15 cellular contexts compared by ENCODE assay signal in the genomic region with DNA sequence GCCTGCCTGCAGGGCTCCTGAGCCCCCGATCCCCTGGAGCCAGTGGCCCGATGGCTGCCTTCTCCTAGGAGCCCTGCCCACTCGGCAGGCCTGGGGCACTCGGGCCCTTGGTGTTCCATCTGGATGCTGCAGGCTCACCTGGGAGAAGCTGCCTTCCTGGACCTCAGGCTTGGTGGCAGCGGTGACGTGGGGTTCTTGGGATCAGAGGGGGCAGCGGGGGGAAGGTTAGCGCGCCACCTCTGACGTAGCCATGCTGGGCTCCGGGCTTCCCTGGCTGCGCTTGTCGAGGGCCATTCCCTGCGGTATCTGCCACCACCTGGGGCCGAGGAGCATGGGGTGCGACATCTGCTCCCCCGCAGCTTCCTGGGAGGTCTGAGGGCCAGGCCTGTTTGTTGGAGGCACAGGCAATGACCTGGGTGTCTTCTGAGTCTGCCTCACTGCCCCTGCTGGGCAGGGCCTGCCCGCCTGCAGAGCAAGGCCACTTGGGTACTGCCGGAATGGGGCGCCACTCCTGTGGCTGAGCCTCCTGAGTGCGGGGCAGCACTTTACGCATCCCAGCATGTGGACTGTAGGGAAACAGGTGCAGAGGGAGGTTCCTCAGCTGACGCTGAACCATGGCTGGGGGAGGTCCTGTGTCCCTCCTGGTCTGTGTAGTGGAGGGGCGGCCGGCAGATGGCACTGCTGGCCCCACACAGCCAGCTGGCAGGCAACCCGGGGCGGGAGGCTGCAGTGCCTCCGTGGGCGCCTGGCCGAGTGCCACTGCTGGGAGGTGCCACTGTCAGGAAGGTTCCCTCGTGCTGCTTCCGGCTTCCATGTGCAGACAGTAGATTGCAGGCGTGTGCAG. TPM values are rescaled to one million over a fixed set of nuclear protein-coding genes. Genes with fewer than 3 reads are reported as not detected.
DNase-seq lines count a peak whose midpoint lies in the region; ATAC-seq and TF ChIP-seq lines count a peak whose summit lies in the region.
"Had no signal": no experiment of that assay in that cellular context is flagged by ENCODE, and none has a peak within 500 bp of the region (broad histone marks: within the 10 kb centered on the region; RNA-seq: fewer than 3 reads in every experiment).

No MANE protein-coding gene starts in this region.

- H3K4me1 ChIP-seq in upper lobe of right lung = no peaks in the 10 kb centered on the region

- no peak overlapping the region for H3K27ac ChIP-seq in upper lobe of right lung
- H3K27ac ChIP-seq: HL-60 had no signal

- TF ChIP-seq CTCF in upper lobe of right lung (IDR thresholded peaks at IDR 0.05) = peak; percentile 27

- H3K4me3 ChIP-seq in upper lobe of right lung = no peak overlapping the region
- H3K4me3 ChIP-seq: BLaER1 had no signal

- ATAC-seq in Right ventricle myocardium inferior (no peak), left cardiac atrium (no peak), upper lobe of right lung (peak; percentile 28)
- no peak for ATAC-seq in activated T-helper 17 cell treated with anti-CD3 and anti-CD28 coated beads, Interleukin-2, amount 50 U/mL, for 72 hours (replicated peaks)
- ATAC-seq in activated CD4-positive, alpha-beta T cell treated with anti-CD3 and anti-CD28 coated beads for 36 hours = no peak
- ATAC-seq: activated CD8-positive, alpha-beta memory T cell treated with anti-CD3 and anti-CD28 coated beads, Interleukin-2, amount 10 ng/mL, durations not matched to agents 7 days and 5 days; activated naive CD8-positive, alpha-beta T cell treated with anti-CD3 and anti-CD28 coated beads, Interleukin-2, amount 50 U/mL, for 24 hours had no signal

- H3K9me3 ChIP-seq in upper lobe of right lung = no peaks in the 10 kb centered on the region

- no peak overlapping the region for H3K27ac Mint-ChIP-seq in activated T-helper 17 cell treated with anti-CD3 and anti-CD28 coated beads, Interleukin-2, amount 50 U/mL, for 72 hours
- no peak overlapping the region for H3K27ac Mint-ChIP-seq in activated CD4-positive, alpha-beta T cell treated with anti-CD3 and anti-CD28 coated beads for 36 hours
- H3K27ac Mint-ChIP-seq: activated CD8-positive, alpha-beta memory T cell treated with anti-CD3 and anti-CD28 coated beads, Interleukin-2, amount 10 ng/mL, durations not matched to agents 7 days and 5 days; activated naive CD8-positive, alpha-beta T cell treated with anti-CD3 and anti-CD28 coated beads, Interleukin-2, amount 50 U/mL, for 24 hours had no signal

- H3K36me3 ChIP-seq in upper lobe of right lung = no peaks in the 10 kb centered on the region

- DNase-seq in Right ventricle myocardium inferior (ENCODE audit: missing footprints) = peak; percentile 37
- DNase-seq in left cardiac atrium = no peak
- peak; percentile 22 for DNase-seq in NCI-H2196 treated with DMSO at 0.1 percent for 48 hours (lab: John Stamatoyannopoulos, UW; ENCODE audit: unreplicated experiment)
- DNase-seq in dermis blood vessel endothelial cell = peak; percentile 76
- no peak for DNase-seq in upper lobe of right lung
- no peak for DNase-seq in T-helper 2 cell
- no peak for DNase-seq in activated CD4-positive, alpha-beta T cell treated with anti-CD3 and anti-CD28 coated beads for 36 hours
- DNase-seq: activated CD8-positive, alpha-beta memory T cell treated with anti-CD3 and anti-CD28 coated beads, Interleukin-2, amount 10 ng/mL, durations not matched to agents 7 days and 5 days; activated naive CD8-positive, alpha-beta T cell treated with anti-CD3 and anti-CD28 coated beads, Interleukin-2, amount 50 U/mL, for 24 hours; GDM1; kidney glomerular epithelial cell; stimulated activated CD8-positive, alpha-beta memory T cell treated with anti-CD3 and anti-CD28 coated beads, Interleukin-4, amount 100 ng/mL, for 48 hours had no signal

- no peak overlapping the region for H3K4me3 Mint-ChIP-seq in activated T-helper 17 cell treated with anti-CD3 and anti-CD28 coated beads, Interleukin-2, amount 50 U/mL, for 72 hours
- no peak overlapping the region for H3K4me3 Mint-ChIP-seq in activated CD4-positive, alpha-beta T cell treated with anti-CD3 and anti-CD28 coated beads for 36 hours
- H3K4me3 Mint-ChIP-seq: activated CD8-positive, alpha-beta memory T cell treated with anti-CD3 and anti-CD28 coated beads, Interleukin-2, amount 10 ng/mL, durations not matched to agents 7 days and 5 days; activated naive CD8-positive, alpha-beta T cell treated with anti-CD3 and anti-CD28 coated beads, Interleukin-2, amount 50 U/mL, for 24 hours had no signal

- no peaks in the 10 kb centered on the region for H3K27me3 ChIP-seq in upper lobe of right lung
- H3K27me3 ChIP-seq: BLaER1 had no signal

- POLR2A ChIA-PET in activated CD4-positive, alpha-beta T cell treated with anti-CD3 and anti-CD28 coated beads for 36 hours (lab: Charles Lee) = no interaction called here

- H3K9me3 Mint-ChIP-seq in activated T-helper 17 cell treated with anti-CD3 and anti-CD28 coated beads, Interleukin-2, amount 50 U/mL, for 72 hours = no peaks in the 10 kb centered on the region
- H3K9me3 Mint-ChIP-seq in activated CD4-positive, alpha-beta T cell treated with anti-CD3 and anti-CD28 coated beads for 36 hours (ENCODE audit: low read depth) = no peaks in the 10 kb centered on the region
- H3K9me3 Mint-ChIP-seq: activated naive CD8-positive, alpha-beta T cell treated with anti-CD3 and anti-CD28 coated beads, Interleukin-2, amount 50 U/mL, for 24 hours had no signal

- H3K36me3 Mint-ChIP-seq in activated T-helper 17 cell treated with anti-CD3 and anti-CD28 coated beads, Interleukin-2, amount 50 U/mL, for 72 hours (ENCODE audit: low read depth) = peaks cover 17% of the 10 kb centered on the region
- peaks cover 9% of the 10 kb centered on the region for H3K36me3 Mint-ChIP-seq in activated CD4-positive, alpha-beta T cell treated with anti-CD3 and anti-CD28 coated beads for 36 hours (ENCODE audit: low read depth)

- CTCF ChIA-PET in activated CD4-positive, alpha-beta T cell treated with anti-CD3 and anti-CD28 coated beads for 36 hours (lab: Charles Lee) = no interaction called here

- H3K4me1 Mint-ChIP-seq in activated T-helper 17 cell treated with anti-CD3 and anti-CD28 coated beads, Interleukin-2, amount 50 U/mL, for 72 hours = peaks cover 12% of the 10 kb centered on the region
- peaks cover 8% of the 10 kb centered on the region for H3K4me1 Mint-ChIP-seq in activated CD4-positive, alpha-beta T cell treated with anti-CD3 and anti-CD28 coated beads for 36 hours

- H3K27me3 Mint-ChIP-seq in activated T-helper 17 cell treated with anti-CD3 and anti-CD28 coated beads, Interleukin-2, amount 50 U/mL, for 72 hours = no peaks in the 10 kb centered on the region
- no peaks in the 10 kb centered on the region for H3K27me3 Mint-ChIP-seq in activated CD4-positive, alpha-beta T cell treated with anti-CD3 and anti-CD28 coated beads for 36 hours
- H3K27me3 Mint-ChIP-seq: activated CD8-positive, alpha-beta memory T cell treated with anti-CD3 and anti-CD28 coated beads, Interleukin-2, amount 10 ng/mL, durations not matched to agents 7 days and 5 days; activated naive CD8-positive, alpha-beta T cell treated with anti-CD3 and anti-CD28 coated beads, Interleukin-2, amount 50 U/mL, for 24 hours had no signal

- intact Hi-C loops in Right ventricle myocardium inferior (cut with DNase I) (no loop called here), left cardiac atrium (cut with DNase I) (loop anchor here in 1 of 2 donors (10.0 kb wide), 1 partner anchor 55 kb away; no protein-coding TSS in a partner anchor), upper lobe of right lung (cut with DNase I) (no loop called here)
- intact Hi-C loops in activated CD4-positive, alpha-beta T cell treated with anti-CD3 and anti-CD28 coated beads for 36 hours (cut with DNase I, micrococcal nuclease) = no loop called here

RNA-seq across cellular contexts. Expression of a gene that starts 20.3 kb away (rescaled TPM):
- total RNA-seq in Right ventricle myocardium inferior (192 TPM), left cardiac atrium (100 to 1,000 TPM in 1 of 2 donors, 10 to 100 TPM in 1; 99.5 to 115 TPM), dermis blood vessel endothelial cell (43.4 and 55.5 TPM in 2 replicates), upper lobe of right lung (74.8 TPM)
- 100 to 1,000 TPM in 1 of 2 donors, 10 to 100 TPM in 1; 99.4 to 144 TPM for total RNA-seq in activated T-helper 17 cell treated with anti-CD3 and anti-CD28 coated beads, Interleukin-2, amount 50 U/mL, for 72 hours
- total RNA-seq in activated CD4-positive, alpha-beta T cell treated with anti-CD3 and anti-CD28 coated beads for 36 hours = 100 to 1,000 TPM; 136 to 152 TPM

RNA-seq across cellular contexts. Expression of a gene that starts 34.7 kb away (rescaled TPM):
- total RNA-seq in Right ventricle myocardium inferior (1,081 TPM), left cardiac atrium (100 to 1,000 TPM; 783 to 843 TPM), dermis blood vessel endothelial cell (265 and 324 TPM in 2 replicates), upper lobe of right lung (191 TPM)
- 1 to 10 TPM in 1 of 2 donors, under 1 TPM in 1; 0.97 to 2.2 TPM for total RNA-seq in activated T-helper 17 cell treated with anti-CD3 and anti-CD28 coated beads, Interleukin-2, amount 50 U/mL, for 72 hours
- total RNA-seq in activated CD4-positive, alpha-beta T cell treated with anti-CD3 and anti-CD28 coated beads for 36 hours = 1 to 10 TPM; 1.1 to 1.2 TPM

RNA-seq across cellular contexts. Expression of a gene that starts 41.6 kb away (rescaled TPM):
- total RNA-seq in Right ventricle myocardium inferior (2.4 TPM), left cardiac atrium (1 to 10 TPM in 1 of 2 donors, under 1 TPM in 1; 0.77 to 1.6 TPM), dermis blood vessel endothelial cell (0.05 and 0.17 TPM in 2 replicates), upper lobe of right lung (3.2 TPM)
- total RNA-seq in activated T-helper 17 cell treated with anti-CD3 and anti-CD28 coated beads, Interleukin-2, amount 50 U/mL, for 72 hours = 1 to 10 TPM in 1 of 2 donors, under 1 TPM in 1; 0.95 to 3.7 TPM
- 1 to 10 TPM; 1.4 to 2.4 TPM for total RNA-seq in activated CD4-positive, alpha-beta T cell treated with anti-CD3 and anti-CD28 coated beads for 36 hours

RNA-seq across cellular contexts. Expression of a gene that starts 46.8 kb away (rescaled TPM):
- total RNA-seq in Right ventricle myocardium inferior (82.0 TPM), left cardiac atrium (100 to 1,000 TPM; 137 to 192 TPM), dermis blood vessel endothelial cell (0.42 and 0.68 TPM in 2 replicates), upper lobe of right lung (96.2 TPM)
- total RNA-seq in activated T-helper 17 cell treated with anti-CD3 and anti-CD28 coated beads, Interleukin-2, amount 50 U/mL, for 72 hours = 100 to 1,000 TPM; 271 to 358 TPM
- total RNA-seq in activated CD4-positive, alpha-beta T cell treated with anti-CD3 and anti-CD28 coated beads for 36 hours = 100 to 1,000 TPM; 182 to 186 TPM

RNA-seq across cellular contexts. Expression of a gene that starts 51.1 kb away (rescaled TPM):
- total RNA-seq in Right ventricle myocardium inferior = 6.4 TPM
- total RNA-seq in left cardiac atrium = 1 to 10 TPM; 5.1 to 5.9 TPM
- 9.7 and 18.0 TPM in 2 replicates for total RNA-seq in dermis blood vessel endothelial cell
- 7.9 TPM for total RNA-seq in upper lobe of right lung
- total RNA-seq in activated T-helper 17 cell treated with anti-CD3 and anti-CD28 coated beads, Interleukin-2, amount 50 U/mL, for 72 hours = 10 to 100 TPM; 23.3 to 39.1 TPM
- total RNA-seq in activated CD4-positive, alpha-beta T cell treated with anti-CD3 and anti-CD28 coated beads for 36 hours = 10 to 100 TPM; 21.7 to 31.8 TPM

Comparison
In these comparisons a context has a peak if more than half of its experiments do, and no peak if none do; other contexts are left out.
1. DNase-seq: peak in Right ventricle myocardium inferior (single experiment), NCI-H2196 treated with DMSO at 0.1 percent for 48 hours (single experiment) and dermis blood vessel endothelial cell (single experiment); none in left cardiac atrium (single experiment), upper lobe of right lung (single experiment), T-helper 2 cell (0 of 5) and activated CD4-positive, alpha-beta T cell treated with anti-CD3 and anti-CD28 coated beads for 36 hours (single experiment).
2. RNA of a gene that starts 34.7 kb away (total RNA-seq): 1,081 TPM in Right ventricle myocardium inferior (single experiment), 783 to 843 TPM in left cardiac atrium, 265 to 324 TPM in dermis blood vessel endothelial cell and 191 TPM in upper lobe of right lung (single experiment); 0.97 to 2.2 TPM in activated T-helper 17 cell treated with anti-CD3 and anti-CD28 coated beads, Interleukin-2, amount 50 U/mL, for 72 hours and 1.1 to 1.2 TPM in activated CD4-positive, alpha-beta T cell treated with anti-CD3 and anti-CD28 coated beads for 36 hours; every median in the first group is over 10 times any median in the second.